9 cellular contexts compared by ENCODE assay signal in genomic region chr17:79420318-79421243, GRCh38.
DNase-seq lines count a peak whose midpoint lies in the region; ATAC-seq, FAIRE-seq and TF ChIP-seq lines count a peak whose summit lies in the region.
"Had no signal": no experiment of that assay in that cellular context is flagged by ENCODE, and none has a peak within 500 bp of the region (broad histone marks: within the 10 kb centered on the region; RNA-seq: fewer than 3 reads in every experiment).

No MANE protein-coding gene starts in this region.

- DNase-seq in activated CD4-positive, alpha-beta T cell treated with anti-CD3 and anti-CD28 coated beads for 36 hours = peak; percentile 82
- DNase-seq in activated CD4-positive, alpha-beta T cell treated with anti-CD3 and anti-CD28 coated beads, Interleukin-2, amount 50 U/mL, for 1 hour = no peak
- DNase-seq in activated T-cell treated with anti-CD3 and anti-CD28 coated beads for 48 hours (ENCODE audit: low read depth) = peak; percentile 30
- peak; percentile 32 for DNase-seq in hepatic stellate cell (ENCODE audit: low spot score)
- peak; percentile 44 for DNase-seq in stimulated activated CD8-positive, alpha-beta memory T cell treated with anti-CD3 and anti-CD28 coated beads, Interleukin-4, amount 100 ng/mL, for 48 hours
- no peak for DNase-seq in GM12891 (ENCODE audit: insufficient read length, low spot score)
- DNase-seq in NCI-H2171 treated with DMSO at 0.1 percent for 48 hours (lab: John Stamatoyannopoulos, UW) = no peak
- DNase-seq in NCI-H446 treated with DMSO at 0.1 percent for 48 hours (lab: John Stamatoyannopoulos, UW) = no peak
- DNase-seq: NCI-H1092 treated with DMSO at 0.1 percent for 48 hours had no signal

- POLR2A ChIA-PET in activated CD4-positive, alpha-beta T cell treated with anti-CD3 and anti-CD28 coated beads for 36 hours (lab: Charles Lee) = no interaction called here

- TF ChIP-seq POLR2A in GM12891 (IDR thresholded peaks at IDR 0.05; ENCODE audit: low read depth, low read length) = no peak

- intact Hi-C loops in activated CD4-positive, alpha-beta T cell treated with anti-CD3 and anti-CD28 coated beads for 36 hours (cut with DNase I, micrococcal nuclease) = no loop called here

- CTCF ChIA-PET in activated CD4-positive, alpha-beta T cell treated with anti-CD3 and anti-CD28 coated beads for 36 hours (lab: Charles Lee) = interaction anchor here (0.7 kb wide), 1 partner anchor 28 kb away, joined by 3 read pairs; no protein-coding TSS in a partner anchor

- H3K4me3 Mint-ChIP-seq in activated CD4-positive, alpha-beta T cell treated with anti-CD3 and anti-CD28 coated beads for 36 hours = no peak overlapping the region

- no peak for FAIRE-seq in GM12891 (lab: Jason Lieb, UNC)

- no peaks in the 10 kb centered on the region for H3K36me3 Mint-ChIP-seq in activated CD4-positive, alpha-beta T cell treated with anti-CD3 and anti-CD28 coated beads for 36 hours (ENCODE audit: low read depth)

- H3K4me1 Mint-ChIP-seq in activated CD4-positive, alpha-beta T cell treated with anti-CD3 and anti-CD28 coated beads for 36 hours = peaks cover 5% of the 10 kb centered on the region

- ATAC-seq in activated CD4-positive, alpha-beta T cell treated with anti-CD3 and anti-CD28 coated beads for 36 hours = peak; percentile 95

- no peak overlapping the region for H3K27ac Mint-ChIP-seq in activated CD4-positive, alpha-beta T cell treated with anti-CD3 and anti-CD28 coated beads for 36 hours

- H3K9me3 Mint-ChIP-seq in activated CD4-positive, alpha-beta T cell treated with anti-CD3 and anti-CD28 coated beads for 36 hours (ENCODE audit: low read depth) = no peaks in the 10 kb centered on the region

- peaks cover 10% of the 10 kb centered on the region for H3K27me3 Mint-ChIP-seq in activated CD4-positive, alpha-beta T cell treated with anti-CD3 and anti-CD28 coated beads for 36 hours

TF ChIP-seq in GM12891, 5 proteins besides CTCF, POLR2A, EP300 and RAD21:
- TF ChIP-seq POLR2AphosphoS5 (IDR thresholded peaks at IDR 0.05; ENCODE audit: low read depth, low read length) = no peak
- no peak for TF ChIP-seq TAF1 (IDR thresholded peaks at IDR 0.05; ENCODE audit: low read depth, low read length)
- TF ChIP-seq SPI1 (IDR thresholded peaks at IDR 0.05; ENCODE audit: low read depth, low read length) = no peak
- no peak for TF ChIP-seq PAX5 (IDR thresholded peaks at IDR 0.05; ENCODE audit: insufficient read depth, low read length, severe bottlenecking)
- no peak for TF ChIP-seq POU2F2 (IDR thresholded peaks at IDR 0.05; ENCODE audit: low read depth, low read length)

Comparison
In these comparisons a context has a peak if more than half of its experiments do, and no peak if none do; other contexts are left out.
1. DNase-seq: peak in activated CD4-positive, alpha-beta T cell treated with anti-CD3 and anti-CD28 coated beads for 36 hours (single experiment), activated T-cell treated with anti-CD3 and anti-CD28 coated beads for 48 hours (single experiment), hepatic stellate cell (single experiment) and stimulated activated CD8-positive, alpha-beta memory T cell treated with anti-CD3 and anti-CD28 coated beads, Interleukin-4, amount 100 ng/mL, for 48 hours (single experiment); none in activated CD4-positive, alpha-beta T cell treated with anti-CD3 and anti-CD28 coated beads, Interleukin-2, amount 50 U/mL, for 1 hour (single experiment), GM12891 (single experiment), NCI-H2171 treated with DMSO at 0.1 percent for 48 hours (single experiment) and NCI-H446 treated with DMSO at 0.1 percent for 48 hours (single experiment).